ENCODE assay signal across 18 cellular contexts in the genomic region with DNA sequence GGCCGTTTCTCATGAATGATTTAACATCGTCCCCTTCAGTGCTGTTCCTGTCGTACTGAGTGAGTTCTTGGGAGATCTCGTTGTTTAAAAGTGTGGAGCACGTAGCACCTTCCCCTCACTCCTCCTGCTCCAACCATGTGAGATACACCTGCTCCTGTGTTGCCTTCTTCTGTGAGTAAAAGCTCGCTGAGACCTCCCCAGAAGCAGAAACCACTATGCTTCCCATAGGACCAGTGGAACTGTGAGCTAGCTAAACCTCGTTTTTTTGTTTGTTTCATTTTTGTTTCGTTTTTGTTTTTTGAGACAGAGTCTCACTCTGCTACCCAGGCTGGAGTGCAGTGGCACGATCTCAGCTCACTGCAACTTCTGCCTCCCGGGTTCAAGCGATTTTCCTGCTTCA.
"Had no signal": no experiment of that assay in that cellular context is flagged by ENCODE, and none has a peak within 500 bp of the region (broad histone marks: within the 10 kb centered on the region; RNA-seq: fewer than 3 reads in every experiment).

No MANE protein-coding gene starts in this region.

- DNase-seq: effector CD4-positive, alpha-beta T cell; endodermal cell; foreskin melanocyte; head of caudate nucleus; left colon; mesendoderm; naive B cell; pancreas; right cardiac atrium; small intestine; stimulated activated CD4-positive, alpha-beta T cell treated with anti-CD3 and anti-CD28 coated beads, Interleukin-12 subunit alpha, Interleukin-12 subunit beta, amount 100 ng/mL, for 4 hours; stimulated activated naive CD4-positive, alpha-beta T cell; stomach; substantia nigra; transverse colon had no signal

- H3K4me2 ChIP-seq: hepatocyte had no signal

- H3K9me3 ChIP-seq: pancreas, stomach, thoracic aorta, transverse colon had no signal

- H3K4me1 ChIP-seq: pancreas, stomach had no signal

- H3K27me3 ChIP-seq: hepatocyte, pancreas, stomach, transverse colon had no signal

- H3K36me3 ChIP-seq: pancreas, stomach, thoracic aorta, transverse colon had no signal

- ATAC-seq: left colon, pancreas, right cardiac atrium had no signal

- FAIRE-seq: pancreas, small intestine had no signal

- H3K27ac ChIP-seq: coronary artery, hepatocyte, pancreas, stomach, thoracic aorta, transverse colon had no signal

- H2AFZ ChIP-seq: hepatocyte had no signal

- H3K4me3 ChIP-seq: coronary artery, hepatocyte, pancreas, stomach, thoracic aorta, transverse colon had no signal

- H3K79me2 ChIP-seq: hepatocyte had no signal
